Comparison of ENCODE assay signal across 9 cellular contexts in the genomic region with DNA sequence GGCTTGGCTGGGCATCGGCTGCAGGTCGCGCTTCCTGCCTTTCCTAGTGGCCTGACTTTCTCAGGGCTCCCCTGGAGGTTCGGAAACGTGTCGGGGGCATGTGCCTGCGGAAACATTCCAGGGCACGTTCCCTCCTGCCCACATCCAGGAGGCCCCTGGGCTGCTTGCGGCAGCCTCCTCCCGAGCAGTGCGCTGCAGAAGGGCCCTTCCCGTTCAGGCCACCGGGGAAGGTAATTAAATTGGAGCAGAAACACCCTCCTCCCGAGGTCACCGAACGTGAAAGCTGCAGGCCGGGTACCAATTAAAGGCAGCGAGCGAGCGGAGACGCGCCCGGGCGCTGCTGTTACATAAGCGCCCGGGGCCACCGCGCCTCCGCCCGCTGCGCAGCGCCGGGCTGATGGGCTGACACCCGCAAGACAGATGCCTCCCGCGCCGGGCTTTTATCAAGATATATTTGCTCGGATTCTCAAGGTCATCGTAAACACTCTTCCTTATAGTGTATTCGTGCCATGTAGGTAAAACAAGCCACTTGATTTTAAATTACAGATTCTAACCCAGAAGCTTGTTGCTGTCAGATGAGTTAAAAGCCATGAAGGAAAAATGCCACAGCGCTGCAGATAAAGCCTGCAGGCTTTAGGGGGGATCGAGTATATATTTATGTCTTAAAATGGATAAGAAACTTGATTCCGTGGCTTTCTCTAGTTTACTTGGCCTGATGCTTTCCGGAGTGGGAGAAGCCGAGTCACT. TPM values are rescaled to one million over a fixed set of nuclear protein-coding genes. Genes with fewer than 3 reads are reported as not detected.
A peak's percentile ranks its signal among the peaks of the same experiment; 100 is the strongest.
DNase-seq lines count a peak whose midpoint lies in the region; ATAC-seq and TF ChIP-seq lines count a peak whose summit lies in the region.
"Had no signal": no experiment of that assay in that cellular context is flagged by ENCODE, and none has a peak within 500 bp of the region (broad histone marks: within the 10 kb centered on the region; RNA-seq: fewer than 3 reads in every experiment).

No MANE protein-coding gene starts in this region.

- H3K36me3 ChIP-seq in GM23338 (ENCODE audit: insufficient read depth): no peaks in the 10 kb centered on the region
- no peaks in the 10 kb centered on the region for H3K36me3 ChIP-seq in SK-N-MC (ENCODE audit: insufficient read depth, low read length)
- no peaks in the 10 kb centered on the region for H3K36me3 ChIP-seq in WERI-Rb-1

- peaks cover 29% of the 10 kb centered on the region for H3K27me3 Mint-ChIP-seq in GM23338 (ENCODE audit: insufficient read depth, low read depth, poor library complexity)
- H3K27me3 Mint-ChIP-seq in neural crest cell (ENCODE audit: low read depth): peaks cover 41% of the 10 kb centered on the region

- H3K79me2 ChIP-seq in GM23338 (replicated peaks; ENCODE audit: insufficient read depth): no peaks in the 10 kb centered on the region

- TF ChIP-seq CTCF in GM23338 (conservative IDR thresholded peaks at IDR 0.05; ENCODE audit: low read depth in 2 of 2): no peak
- TF ChIP-seq CTCF in foreskin keratinocyte (conservative IDR thresholded peaks at IDR 0.05): no peak
- TF ChIP-seq CTCF in neural crest cell (conservative IDR thresholded peaks at IDR 0.05): no peak
- TF ChIP-seq CTCF in WERI-Rb-1 (IDR thresholded peaks at IDR 0.05; ENCODE audit: low read depth, low read length): no peak

- H3K36me3 Mint-ChIP-seq in GM23338 (ENCODE audit: low read depth): no peaks in the 10 kb centered on the region
- H3K36me3 Mint-ChIP-seq in neural crest cell (ENCODE audit: low read depth): no peaks in the 10 kb centered on the region

- ATAC-seq in GM23338 (peak; percentile 91), foreskin keratinocyte (peak; percentile 96), HG02981 (IDR thresholded peaks at IDR 0.05; ENCODE audit: unreplicated experiment) (no peak), GM21576 (IDR thresholded peaks at IDR 0.05; ENCODE audit: unreplicated experiment) (no peak)

- no peaks in the 10 kb centered on the region for H3K9me3 ChIP-seq in SK-N-MC (ENCODE audit: low read depth, low read length)
- no peaks in the 10 kb centered on the region for H3K9me3 ChIP-seq in WERI-Rb-1 (ENCODE audit: severe bottlenecking)

- H3K27ac ChIP-seq in GM23338 (ENCODE audit: low read depth) (no peak overlapping the region), SK-N-MC (no peak overlapping the region), foreskin keratinocyte (no peak overlapping the region), WERI-Rb-1 (no peak overlapping the region)

- peak; percentile 84 for DNase-seq in GM23338 (ENCODE audit: low spot score)
- DNase-seq in SK-N-MC (ENCODE audit: low read depth, low spot score): no peak
- peak; percentile 52 to 57 for DNase-seq in foreskin keratinocyte
- peak; percentile 15 for DNase-seq in neural crest cell (ENCODE audit: low read depth, low spot score)
- DNase-seq in NK-92 (lab: John Stamatoyannopoulos, UW; ENCODE audit: unreplicated experiment): no peak
- DNase-seq in WERI-Rb-1: no peak

- H3K4me3 ChIP-seq in GM23338 (peak overlapping the region; percentile 66), SK-N-MC (peak overlapping the region; percentile 77), WERI-Rb-1 (ENCODE audit: low read depth, low read length) (no peak overlapping the region)
- H3K4me3 ChIP-seq: lung had no signal

- peak overlapping the region; percentile 73 for H3K4me3 Mint-ChIP-seq in GM23338
- H3K4me3 Mint-ChIP-seq in neural crest cell: peak overlapping the region; percentile 83

- H3K4me1 Mint-ChIP-seq in GM23338 (peaks cover 19% of the 10 kb centered on the region; the same call in 2 of the 3 replicates), neural crest cell (peaks cover 8% of the 10 kb centered on the region)

- H3K9ac ChIP-seq in SK-N-MC (ENCODE audit: insufficient read length): peak overlapping the region; percentile 42

- no peaks in the 10 kb centered on the region for H3K9me3 Mint-ChIP-seq in GM23338
- no peaks in the 10 kb centered on the region for H3K9me3 Mint-ChIP-seq in neural crest cell

- H3K9me2 ChIP-seq in GM23338 (ENCODE audit: insufficient read depth): no peaks in the 10 kb centered on the region

- H3K27ac Mint-ChIP-seq in GM23338 (no peak overlapping the region), neural crest cell (ENCODE audit: unreplicated experiment) (no peak overlapping the region)

- H3K4me2 ChIP-seq in GM23338: peak overlapping the region; percentile 78

- 0 out of 2 replicates have a peak, but pooled peaks cover 5% of the 10 kb centered on the region for H3F3A ChIP-seq in GM23338 (replicated peaks; ENCODE audit: low read depth)

- H3K27me3 ChIP-seq in GM23338 (ENCODE audit: insufficient read depth) (peaks cover 40% of the 10 kb centered on the region), foreskin keratinocyte (no peaks in the 10 kb centered on the region), WERI-Rb-1 (ENCODE audit: insufficient read depth, low read depth, severe bottlenecking) (no peaks in the 10 kb centered on the region)

- no peaks in the 10 kb centered on the region for H4K20me1 ChIP-seq in GM23338 (replicated peaks; ENCODE audit: insufficient read depth)

- peak overlapping the region; percentile 91 for H2AFZ ChIP-seq in GM23338

- H3K4me1 ChIP-seq in GM23338 (ENCODE audit: insufficient read depth) (peaks cover 16% of the 10 kb centered on the region), foreskin keratinocyte (no peaks in the 10 kb centered on the region)

TF ChIP-seq in GM23338, 12 proteins besides CTCF, POLR2A, EP300 and RAD21:
- TF ChIP-seq EZH2 (IDR thresholded peaks at IDR 0.05; ENCODE audit: low read depth, unreplicated experiment) (peak; percentile 25), STAT1 (IDR thresholded peaks at IDR 0.05; ENCODE audit: unreplicated experiment) (no peak)

RNA-seq across cellular contexts. Expression of gene SSPN, which starts 31.4 kb away (rescaled TPM):
- 1.1 and 3.1 TPM in 2 replicates for total RNA-seq in GM23338 (2014; rRNA removed; shearing (Covaris generic))
- polyA plus RNA-seq in GM23338 (2016; fragmentation: Nextera tagmentation; extraction: Ambion mirVana) (2.3 and 2.8 TPM in 2 replicates), foreskin keratinocyte (0.21 and 0.24 TPM in 2 replicates)
- total RNA-seq in foreskin keratinocyte (0.49 and 0.51 TPM in 2 replicates), neural crest cell (4.1 and 4.7 TPM in 2 replicates)

Comparison
In these comparisons a context has a peak if more than half of its experiments do, and no peak if none do; other contexts are left out.
1. ATAC-seq: peak in GM23338 (single experiment) and foreskin keratinocyte (single experiment); none in HG02981 (single experiment) and GM21576 (single experiment).
2. DNase-seq: peak in GM23338 (single experiment), foreskin keratinocyte (2 of 2) and neural crest cell (single experiment); none in SK-N-MC (single experiment), NK-92 (single experiment) and WERI-Rb-1 (single experiment).